ENCODE assay signal across 19 cellular contexts in the genomic region with DNA sequence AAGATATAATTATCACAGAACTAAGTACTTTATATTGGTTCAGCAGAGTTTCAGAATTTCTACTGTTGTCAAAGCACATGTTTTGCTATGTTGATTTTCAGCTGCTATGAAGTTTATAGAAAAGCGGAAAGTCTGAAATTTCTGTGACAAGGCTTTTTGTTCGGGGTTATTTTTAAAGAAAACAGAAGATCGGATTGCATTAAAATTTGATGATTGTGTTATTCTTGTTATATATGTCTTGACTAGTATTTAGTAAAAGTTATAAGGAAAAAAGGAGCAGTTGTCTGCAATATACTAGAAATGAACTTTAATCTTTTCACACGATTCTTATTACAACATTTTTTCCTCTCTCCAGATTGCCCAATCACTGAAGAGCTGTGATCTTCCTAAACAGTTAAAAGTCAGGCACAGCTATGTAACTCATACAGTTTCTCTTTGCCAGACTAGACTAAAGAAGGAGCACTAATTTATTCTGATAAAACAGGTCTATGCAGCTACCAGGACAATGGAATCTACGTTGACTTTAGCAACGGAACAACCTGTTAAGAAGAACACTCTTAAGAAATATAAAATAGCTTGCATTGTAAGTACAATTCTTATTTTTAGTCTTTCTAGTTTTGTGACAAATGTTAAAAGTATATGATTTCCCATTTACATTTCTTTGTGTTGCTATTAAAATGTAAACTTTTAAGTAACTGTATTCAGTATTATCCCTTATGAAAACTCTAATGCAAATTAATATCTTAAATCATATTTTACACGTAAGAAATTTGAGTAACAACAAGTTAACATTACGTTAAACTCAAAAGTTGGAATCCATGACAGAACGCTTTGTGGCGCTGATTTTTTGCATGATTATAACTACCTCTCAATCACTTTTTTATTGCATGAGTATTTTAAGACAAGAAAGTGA. TPM values are rescaled to one million over a fixed set of nuclear protein-coding genes. Genes with fewer than 3 reads are reported as not detected.
DNase-seq lines count a peak whose midpoint lies in the region; ATAC-seq, FAIRE-seq and TF ChIP-seq lines count a peak whose summit lies in the region.
"Had no signal": no experiment of that assay in that cellular context is flagged by ENCODE, and none has a peak within 500 bp of the region (broad histone marks: within the 10 kb centered on the region; RNA-seq: fewer than 3 reads in every experiment).

ENPP3 (plus strand) TSS at position 423 of the 913 bp plus-strand sequence; CDS start at position 506, 83 bp downstream.

- FAIRE-seq in colon (lab: Jason Lieb, UNC): peak; percentile 83
- FAIRE-seq: H54 had no signal

- no peaks in the 10 kb centered on the region for H3K4me1 Mint-ChIP-seq in stimulated activated naive CD8-positive, alpha-beta T cell treated with anti-CD3 and anti-CD28 coated beads, Interleukin-15, Interleukin-2, amounts not matched to agents 100 ng/mL and 50 ng/mL, for 24 hours (ENCODE audit: low read depth)
- H3K4me1 Mint-ChIP-seq: activated CD4-positive, alpha-beta memory T cell treated with anti-CD3 and anti-CD28 coated beads, Interleukin-2, amount 10 ng/mL, durations not matched to agents 7 days and 5 days; brain; endodermal cell had no signal

- WGBS in right lobe of liver (ENCODE audit: insufficient coverage, low coverage, low lambda C conversion rate, missing lambda C conversion rate): 44% methylated on average over 10 of the region's 10 CpGs
- WGBS in testis, 2 donors: 85% methylated on average over 10 of the region's 10 CpGs

- DNase-seq in stimulated activated naive CD8-positive, alpha-beta T cell treated with anti-CD3 and anti-CD28 coated beads, Interleukin-15, Interleukin-2, amounts not matched to agents 100 U/mL and 50 U/mL, for 24 hours: no peak
- DNase-seq in right lobe of liver (no peak), testis (no peak), NCI-H1417 treated with DMSO at 0.1 percent for 48 hours (lab: John Stamatoyannopoulos, UW) (no peak)
- DNase-seq: activated CD4-positive, alpha-beta memory T cell treated with anti-CD3 and anti-CD28 coated beads, Interleukin-2, amount 10 ng/mL, durations not matched to agents 7 days and 5 days; activated effector memory CD4-positive, alpha-beta T cell treated with anti-CD3 and anti-CD28 coated beads, Interleukin-2, amount 50 U/mL, for 16 hours; DMS 273 treated with DMSO at 0.1 percent for 48 hours; endodermal cell; left cardiac atrium; naive thymus-derived CD8-positive, alpha-beta T cell; NCI-H1694 treated with DMSO at 0.1 percent for 48 hours; NCI-H526 had no signal

- H3K4me3 Mint-ChIP-seq in stimulated activated naive CD8-positive, alpha-beta T cell treated with anti-CD3 and anti-CD28 coated beads, Interleukin-15, Interleukin-2, amounts not matched to agents 100 ng/mL and 50 ng/mL, for 24 hours: no peak within 1 kb of the TSS
- H3K4me3 Mint-ChIP-seq: activated CD4-positive, alpha-beta memory T cell treated with anti-CD3 and anti-CD28 coated beads, Interleukin-2, amount 10 ng/mL, durations not matched to agents 7 days and 5 days; endodermal cell; naive thymus-derived CD8-positive, alpha-beta T cell had no signal

- no peak for TF ChIP-seq CTCF in right lobe of liver (IDR thresholded peaks at IDR 0.05)
- no peak for TF ChIP-seq CTCF in testis (IDR thresholded peaks at IDR 0.05)

- no peak for ATAC-seq in stimulated activated naive CD8-positive, alpha-beta T cell treated with anti-CD3 and anti-CD28 coated beads, Interleukin-15, Interleukin-2, amounts not matched to agents 100 U/mL and 50 U/mL, for 24 hours
- peak; percentile 91 to 93 (median 92) for ATAC-seq in right lobe of liver
- ATAC-seq in HG03354 (IDR thresholded peaks at IDR 0.05; ENCODE audit: poor library complexity, severe bottlenecking, unreplicated experiment): no peak
- no peak for ATAC-seq in HG03045 (IDR thresholded peaks at IDR 0.05; ENCODE audit: unreplicated experiment)
- ATAC-seq: naive thymus-derived CD8-positive, alpha-beta T cell; Panc1 had no signal

- no peaks in the 10 kb centered on the region for H3K9me3 Mint-ChIP-seq in stimulated activated naive CD8-positive, alpha-beta T cell treated with anti-CD3 and anti-CD28 coated beads, Interleukin-15, Interleukin-2, amounts not matched to agents 100 ng/mL and 50 ng/mL, for 24 hours
- H3K9me3 Mint-ChIP-seq: activated CD4-positive, alpha-beta memory T cell treated with anti-CD3 and anti-CD28 coated beads, Interleukin-2, amount 10 ng/mL, durations not matched to agents 7 days and 5 days; endodermal cell; naive thymus-derived CD8-positive, alpha-beta T cell had no signal

- no peaks in the 10 kb centered on the region for H3K36me3 ChIP-seq in right lobe of liver
- H3K36me3 ChIP-seq in testis (ENCODE audit: low read depth, missing control alignments): no peaks in the 10 kb centered on the region

- H3K36me3 Mint-ChIP-seq in stimulated activated naive CD8-positive, alpha-beta T cell treated with anti-CD3 and anti-CD28 coated beads, Interleukin-15, Interleukin-2, amounts not matched to agents 100 ng/mL and 50 ng/mL, for 24 hours (ENCODE audit: low read depth): no peaks in the 10 kb centered on the region
- H3K36me3 Mint-ChIP-seq: brain; naive thymus-derived CD8-positive, alpha-beta T cell had no signal

- H3K27me3 ChIP-seq in right lobe of liver (no peaks in the 10 kb centered on the region), testis (no peaks in the 10 kb centered on the region)

- H3K27ac Mint-ChIP-seq in stimulated activated naive CD8-positive, alpha-beta T cell treated with anti-CD3 and anti-CD28 coated beads, Interleukin-15, Interleukin-2, amounts not matched to agents 100 ng/mL and 50 ng/mL, for 24 hours: peak within 1 kb of the TSS; percentile 6
- H3K27ac Mint-ChIP-seq: activated CD4-positive, alpha-beta memory T cell treated with anti-CD3 and anti-CD28 coated beads, Interleukin-2, amount 10 ng/mL, durations not matched to agents 7 days and 5 days; endodermal cell had no signal

- no peaks in the 10 kb centered on the region for H3K27me3 Mint-ChIP-seq in stimulated activated naive CD8-positive, alpha-beta T cell treated with anti-CD3 and anti-CD28 coated beads, Interleukin-15, Interleukin-2, amounts not matched to agents 100 ng/mL and 50 ng/mL, for 24 hours

- H3K4me3 ChIP-seq in right lobe of liver (peak within 1 kb of the TSS in 1 of 3 donors; percentile 17), testis (no peak within 1 kb of the TSS)

- peak; percentile 59 for TF ChIP-seq POLR2A in right lobe of liver (IDR thresholded peaks at IDR 0.05)
- no peak for TF ChIP-seq POLR2A in testis (IDR thresholded peaks at IDR 0.05)

- H3K9me3 ChIP-seq in right lobe of liver: no peaks in the 10 kb centered on the region
- no peaks in the 10 kb centered on the region for H3K9me3 ChIP-seq in testis

- H3K27ac ChIP-seq in right lobe of liver (peak within 1 kb of the TSS in 2 of 3 donors; percentile 47 to 67), testis (no peak within 1 kb of the TSS)

- H3K4me1 ChIP-seq in right lobe of liver (peaks cover 0 to 6% (median 0%) of the 10 kb centered on the region in 4 donors), testis (no peaks in the 10 kb centered on the region)

- intact Hi-C loops in right lobe of liver (cut with DNase I): no loop called here
- intact Hi-C loops in testis (cut with DNase I; ENCODE audit: low total_unique reads): no loop called here

RNA-seq across cellular contexts. Expression of gene ENPP3, which starts in this region (rescaled TPM):
- total RNA-seq in right lobe of liver: 1 to 10 TPM in 4 of 6 experiments, under 1 TPM in 2; 0.63 to 2.7 (median 1.5) TPM
- total RNA-seq in testis: 1 to 10 TPM; 1.6 to 2.8 TPM
- polyA plus RNA-seq in testis (ENCODE audit: insufficient read depth, low read depth, low replicate concordance): 3.3 TPM
- total RNA-seq: endodermal cell had no signal

Comparison
In these comparisons a context has a peak if more than half of its experiments do, and no peak if none do; other contexts are left out.
1. ATAC-seq: peak in right lobe of liver (4 of 4); none in stimulated activated naive CD8-positive, alpha-beta T cell treated with anti-CD3 and anti-CD28 coated beads, Interleukin-15, Interleukin-2, amounts not matched to agents 100 U/mL and 50 U/mL, for 24 hours (single experiment), HG03354 (single experiment) and HG03045 (single experiment).
2. H3K27ac ChIP-seq: peak in right lobe of liver (2 of 3); none in testis (0 of 2).